Comparison of ENCODE assay signal across 14 cellular contexts in genomic region chrX:41526925-41527324, GRCh38.
DNase-seq lines count a peak whose midpoint lies in the region; ATAC-seq and TF ChIP-seq lines count a peak whose summit lies in the region.
"Had no signal": no experiment of that assay in that cellular context is flagged by ENCODE, and none has a peak within 500 bp of the region (broad histone marks: within the 10 kb centered on the region; RNA-seq: fewer than 3 reads in every experiment).

No MANE protein-coding gene starts in this region.

- peaks cover 10% of the 10 kb centered on the region for H3K36me3 Mint-ChIP-seq in activated CD4-positive, alpha-beta T cell treated with anti-CD3 and anti-CD28 coated beads for 36 hours (ENCODE audit: low read depth)
- peaks cover 4% of the 10 kb centered on the region; the same call in 1 of the 2 replicates for H3K36me3 Mint-ChIP-seq in HFFc6 (ENCODE audit: low read depth)
- peaks cover 35% of the 10 kb centered on the region for H3K36me3 Mint-ChIP-seq in activated T-helper 2 cell treated with anti-CD3 and anti-CD28 coated beads, Interferon-gamma antibody, Interleukin-2, Interleukin-4, amounts not matched to agents 10 μg/mL and 5 μg/mL and 100 μg/mL, durations not matched to agents 14 hours and 24 hours and 36 hours (ENCODE audit: low read depth)
- H3K36me3 Mint-ChIP-seq in naive thymus-derived CD8-positive, alpha-beta T cell, result peaks cover 0 to 75% (median 6%) of the 10 kb centered on the region in 3 donors

- no peak for TF ChIP-seq CTCF in HFFc6 (IDR thresholded peaks at IDR 0.05)

- no peak overlapping the region for H3K4me3 Mint-ChIP-seq in activated CD4-positive, alpha-beta T cell treated with anti-CD3 and anti-CD28 coated beads for 36 hours
- H3K4me3 Mint-ChIP-seq in HFFc6, result peak overlapping the region; percentile 80
- H3K4me3 Mint-ChIP-seq in activated T-helper 2 cell treated with anti-CD3 and anti-CD28 coated beads, Interferon-gamma antibody, Interleukin-2, Interleukin-4, amounts not matched to agents 10 μg/mL and 5 μg/mL and 100 μg/mL, durations not matched to agents 14 hours and 24 hours and 36 hours (ENCODE audit: low read depth), result no peak overlapping the region
- no peak overlapping the region for H3K4me3 Mint-ChIP-seq in naive thymus-derived CD8-positive, alpha-beta T cell
- H3K4me3 Mint-ChIP-seq: dendritic cell treated with granulocyte-macrophage colony-stimulating factor and Interleukin-4, amounts not matched to agents 40 ng/mL and 50 ng/mL, for 4 days; GM23338 had no signal

- intact Hi-C loops in activated CD4-positive, alpha-beta T cell treated with anti-CD3 and anti-CD28 coated beads for 36 hours (cut with DNase I, micrococcal nuclease), result loop anchor here in 1 of 2 experiments (5.0 kb wide), 1 partner anchor 50 kb away; no protein-coding TSS in a partner anchor
- intact Hi-C loops in activated T-helper 2 cell treated with anti-CD3 and anti-CD28 coated beads, Interferon-gamma antibody, Interleukin-2, Interleukin-4, amounts not matched to agents 10 μg/mL and 5 μg/mL and 100 μg/mL, durations not matched to agents 14 hours and 24 hours and 36 hours (cut with micrococcal nuclease), result no loop called here

- DNase-seq in activated CD4-positive, alpha-beta T cell treated with anti-CD3 and anti-CD28 coated beads for 36 hours, result peak; percentile 11
- DNase-seq in activated CD4-positive, alpha-beta T cell treated with anti-CD3 and anti-CD28 coated beads for 1 hour, result no peak
- DNase-seq in HFFc6 (peak; percentile 44), Kasumi-1 (lab: John Stamatoyannopoulos, UW) (no peak), GM19240 (ENCODE audit: insufficient read length, low spot score) (no peak), medulla oblongata (ENCODE audit: extremely low spot score) (no peak)
- DNase-seq in activated T-helper 2 cell treated with anti-CD3 and anti-CD28 coated beads, Interferon-gamma antibody, Interleukin-2, Interleukin-4, amounts not matched to agents 10 μg/mL and 5 μg/mL and 100 μg/mL, durations not matched to agents 14 hours and 24 hours and 36 hours (ENCODE audit: low spot score), result no peak
- no peak for DNase-seq in naive thymus-derived CD8-positive, alpha-beta T cell
- DNase-seq: heart right ventricle; midbrain; NK-92 treated with Interleukin-12 subunit alpha and Interleukin-12 subunit beta, amount 100 ng/mL, for 24 hours; uterus had no signal

- POLR2A ChIA-PET in activated CD4-positive, alpha-beta T cell treated with anti-CD3 and anti-CD28 coated beads for 36 hours (lab: Charles Lee), result no interaction called here
- POLR2A ChIA-PET in naive thymus-derived CD8-positive, alpha-beta T cell (lab: Charles Lee), result no interaction called here

- peak overlapping the region; percentile 77 for H3K27ac Mint-ChIP-seq in activated CD4-positive, alpha-beta T cell treated with anti-CD3 and anti-CD28 coated beads for 36 hours
- H3K27ac Mint-ChIP-seq in HFFc6, result peak overlapping the region; percentile 98
- peak overlapping the region; percentile 36 for H3K27ac Mint-ChIP-seq in activated T-helper 2 cell treated with anti-CD3 and anti-CD28 coated beads, Interferon-gamma antibody, Interleukin-2, Interleukin-4, amounts not matched to agents 10 μg/mL and 5 μg/mL and 100 μg/mL, durations not matched to agents 14 hours and 24 hours and 36 hours
- peak overlapping the region in 7 of 10 donors; percentile 5 to 78 (median 51) for H3K27ac Mint-ChIP-seq in naive thymus-derived CD8-positive, alpha-beta T cell
- H3K27ac Mint-ChIP-seq: dendritic cell treated with granulocyte-macrophage colony-stimulating factor and Interleukin-4, amounts not matched to agents 40 ng/mL and 50 ng/mL, for 4 days; GM23338 had no signal

- no peaks in the 10 kb centered on the region for H3K27me3 Mint-ChIP-seq in activated CD4-positive, alpha-beta T cell treated with anti-CD3 and anti-CD28 coated beads for 36 hours
- peaks cover 3% of the 10 kb centered on the region for H3K27me3 Mint-ChIP-seq in HFFc6 (ENCODE audit: insufficient read depth)
- no peaks in the 10 kb centered on the region for H3K27me3 Mint-ChIP-seq in activated T-helper 2 cell treated with anti-CD3 and anti-CD28 coated beads, Interferon-gamma antibody, Interleukin-2, Interleukin-4, amounts not matched to agents 10 μg/mL and 5 μg/mL and 100 μg/mL, durations not matched to agents 14 hours and 24 hours and 36 hours (ENCODE audit: low read depth)
- no peaks in the 10 kb centered on the region for H3K27me3 Mint-ChIP-seq in naive thymus-derived CD8-positive, alpha-beta T cell
- H3K27me3 Mint-ChIP-seq: dendritic cell treated with granulocyte-macrophage colony-stimulating factor and Interleukin-4, amounts not matched to agents 40 ng/mL and 50 ng/mL, for 4 days had no signal

- H3K4me1 Mint-ChIP-seq in activated CD4-positive, alpha-beta T cell treated with anti-CD3 and anti-CD28 coated beads for 36 hours, result peaks cover 10% of the 10 kb centered on the region
- peaks cover 36% of the 10 kb centered on the region for H3K4me1 Mint-ChIP-seq in HFFc6 (ENCODE audit: low read depth)
- H3K4me1 Mint-ChIP-seq in activated T-helper 2 cell treated with anti-CD3 and anti-CD28 coated beads, Interferon-gamma antibody, Interleukin-2, Interleukin-4, amounts not matched to agents 10 μg/mL and 5 μg/mL and 100 μg/mL, durations not matched to agents 14 hours and 24 hours and 36 hours (ENCODE audit: low read depth), result peaks cover 17% of the 10 kb centered on the region
- H3K4me1 Mint-ChIP-seq in naive thymus-derived CD8-positive, alpha-beta T cell, result peaks cover 3 to 6% (median 5%) of the 10 kb centered on the region in 4 donors

- CTCF ChIA-PET in activated CD4-positive, alpha-beta T cell treated with anti-CD3 and anti-CD28 coated beads for 36 hours (lab: Charles Lee), result no interaction called here

- H3K9me3 Mint-ChIP-seq in activated CD4-positive, alpha-beta T cell treated with anti-CD3 and anti-CD28 coated beads for 36 hours (ENCODE audit: low read depth), result no peaks in the 10 kb centered on the region
- no peaks in the 10 kb centered on the region for H3K9me3 Mint-ChIP-seq in HFFc6
- no peaks in the 10 kb centered on the region for H3K9me3 Mint-ChIP-seq in activated T-helper 2 cell treated with anti-CD3 and anti-CD28 coated beads, Interferon-gamma antibody, Interleukin-2, Interleukin-4, amounts not matched to agents 10 μg/mL and 5 μg/mL and 100 μg/mL, durations not matched to agents 14 hours and 24 hours and 36 hours
- H3K9me3 Mint-ChIP-seq in naive thymus-derived CD8-positive, alpha-beta T cell, result no peaks in the 10 kb centered on the region
- H3K9me3 Mint-ChIP-seq: dendritic cell treated with granulocyte-macrophage colony-stimulating factor and Interleukin-4, amounts not matched to agents 40 ng/mL and 50 ng/mL, for 4 days; GM23338 had no signal

- peak; percentile 72 for ATAC-seq in activated CD4-positive, alpha-beta T cell treated with anti-CD3 and anti-CD28 coated beads for 36 hours
- ATAC-seq in naive thymus-derived CD8-positive, alpha-beta T cell, result no peak
- ATAC-seq: GM23338 had no signal

Comparison
In these comparisons a context has a peak if more than half of its experiments do, and no peak if none do; other contexts are left out.
1. DNase-seq: peak in activated CD4-positive, alpha-beta T cell treated with anti-CD3 and anti-CD28 coated beads for 36 hours (single experiment) and HFFc6 (single experiment); none in activated CD4-positive, alpha-beta T cell treated with anti-CD3 and anti-CD28 coated beads for 1 hour (single experiment), activated T-helper 2 cell treated with anti-CD3 and anti-CD28 coated beads, Interferon-gamma antibody, Interleukin-2, Interleukin-4, amounts not matched to agents 10 μg/mL and 5 μg/mL and 100 μg/mL, durations not matched to agents 14 hours and 24 hours and 36 hours (single experiment), naive thymus-derived CD8-positive, alpha-beta T cell (0 of 10), Kasumi-1 (0 of 2), GM19240 (single experiment) and medulla oblongata (single experiment).
2. H3K27ac Mint-ChIP-seq: peak in every context shown above with its lines; median percentile 98 in HFFc6; 77 in activated CD4-positive, alpha-beta T cell treated with anti-CD3 and anti-CD28 coated beads for 36 hours; 51 in naive thymus-derived CD8-positive, alpha-beta T cell; 36 in activated T-helper 2 cell treated with anti-CD3 and anti-CD28 coated beads, Interferon-gamma antibody, Interleukin-2, Interleukin-4, amounts not matched to agents 10 μg/mL and 5 μg/mL and 100 μg/mL, durations not matched to agents 14 hours and 24 hours and 36 hours.